In genomic region chr6:5130135-5130866, GRCh38 we compare ENCODE assay signal across 18 cellular contexts. TPM values are rescaled to one million over a fixed set of nuclear protein-coding genes. Genes with fewer than 3 reads are reported as not detected.
"Had no signal": no experiment of that assay in that cellular context is flagged by ENCODE, and none has a peak within 500 bp of the region (broad histone marks: within the 10 kb centered on the region; RNA-seq: fewer than 3 reads in every experiment).

No MANE protein-coding gene starts in this region.

- H3K4me3 ChIP-seq: gastroesophageal sphincter, heart right ventricle, lung, mucosa of descending colon, right atrium auricular region, upper lobe of right lung had no signal

- DNase-seq: activated CD4-positive, alpha-beta T cell treated with anti-CD3 and anti-CD28 coated beads, Interleukin-2, amount 10 ng/mL, durations not matched to agents 7 days and 5 days; activated naive CD8-positive, alpha-beta T cell treated with anti-CD3 and anti-CD28 coated beads, Interleukin-2, amount 10 ng/mL, durations not matched to agents 7 days and 5 days; brain microvascular endothelial cell; erythroblast; heart right ventricle; left colon; mucosa of descending colon; naive thymus-derived CD8-positive, alpha-beta T cell; occipital lobe; stimulated activated CD4-positive, alpha-beta T cell treated with anti-CD3 and anti-CD28 coated beads, Interleukin-15, amount 100 ng/mL, for 24 hours; stimulated activated CD4-positive, alpha-beta T cell treated with anti-CD3 and anti-CD28 coated beads, Interleukin-4, amount 100 ng/mL, for 24 hours; stimulated activated naive CD4-positive, alpha-beta T cell treated with Interleukin-2 at 50 U/mL for 16 hours; upper lobe of right lung had no signal

- H3K36me3 ChIP-seq: brain microvascular endothelial cell, gastroesophageal sphincter, heart right ventricle, right atrium auricular region, upper lobe of right lung had no signal

- H3K4me3 Mint-ChIP-seq: activated CD4-positive, alpha-beta T cell treated with anti-CD3 and anti-CD28 coated beads, Interleukin-2, amount 10 ng/mL, durations not matched to agents 7 days and 5 days; activated naive CD8-positive, alpha-beta T cell treated with anti-CD3 and anti-CD28 coated beads, Interleukin-2, amount 10 ng/mL, durations not matched to agents 7 days and 5 days; activated T-helper 1 cell treated with anti-CD3 and anti-CD28 coated beads, Interleukin-12 subunit alpha, Interleukin-12 subunit beta, Interleukin-2, Interleukin-4 antibody, amounts not matched to agents 30 ng/mL and 10 ng/mL and 1 ng/mL, durations not matched to agents 14 hours and 24 hours and 36 hours; naive thymus-derived CD8-positive, alpha-beta T cell; T-helper 2 cell treated with Interferon-gamma antibody and Interleukin-4, amounts not matched to agents 5 μg/mL and 100 μg/mL, for 36 hours had no signal

- H3K27me3 Mint-ChIP-seq: activated CD4-positive, alpha-beta T cell treated with anti-CD3 and anti-CD28 coated beads, Interleukin-2, amount 10 ng/mL, durations not matched to agents 7 days and 5 days; activated naive CD8-positive, alpha-beta T cell treated with anti-CD3 and anti-CD28 coated beads, Interleukin-2, amount 10 ng/mL, durations not matched to agents 7 days and 5 days; naive thymus-derived CD8-positive, alpha-beta T cell had no signal

- H3K36me3 Mint-ChIP-seq: activated naive CD8-positive, alpha-beta T cell treated with anti-CD3 and anti-CD28 coated beads, Interleukin-2, amount 10 ng/mL, durations not matched to agents 7 days and 5 days had no signal

- H3K9me3 ChIP-seq: gastroesophageal sphincter, heart right ventricle, mucosa of descending colon, right atrium auricular region, upper lobe of right lung had no signal

- H3K27ac ChIP-seq: brain microvascular endothelial cell, gastroesophageal sphincter, right atrium auricular region, upper lobe of right lung had no signal

- H3K27ac Mint-ChIP-seq: activated CD4-positive, alpha-beta T cell treated with anti-CD3 and anti-CD28 coated beads, Interleukin-2, amount 10 ng/mL, durations not matched to agents 7 days and 5 days; activated naive CD8-positive, alpha-beta T cell treated with anti-CD3 and anti-CD28 coated beads, Interleukin-2, amount 10 ng/mL, durations not matched to agents 7 days and 5 days; activated T-helper 1 cell treated with anti-CD3 and anti-CD28 coated beads, Interleukin-12 subunit alpha, Interleukin-12 subunit beta, Interleukin-2, Interleukin-4 antibody, amounts not matched to agents 30 ng/mL and 10 ng/mL and 1 ng/mL, durations not matched to agents 14 hours and 24 hours and 36 hours; T-helper 2 cell treated with Interferon-gamma antibody and Interleukin-4, amounts not matched to agents 5 μg/mL and 100 μg/mL, for 36 hours had no signal

- H3K9me3 Mint-ChIP-seq: activated CD4-positive, alpha-beta T cell treated with anti-CD3 and anti-CD28 coated beads, Interleukin-2, amount 10 ng/mL, durations not matched to agents 7 days and 5 days; activated naive CD8-positive, alpha-beta T cell treated with anti-CD3 and anti-CD28 coated beads, Interleukin-2, amount 10 ng/mL, durations not matched to agents 7 days and 5 days; activated T-helper 1 cell treated with anti-CD3 and anti-CD28 coated beads, Interleukin-12 subunit alpha, Interleukin-12 subunit beta, Interleukin-2, Interleukin-4 antibody, amounts not matched to agents 30 ng/mL and 10 ng/mL and 1 ng/mL, durations not matched to agents 14 hours and 24 hours and 36 hours; naive thymus-derived CD8-positive, alpha-beta T cell; T-helper 2 cell treated with Interferon-gamma antibody and Interleukin-4, amounts not matched to agents 5 μg/mL and 100 μg/mL, for 36 hours had no signal

- ATAC-seq: gastroesophageal sphincter; heart right ventricle; left colon; mucosa of descending colon; naive thymus-derived CD8-positive, alpha-beta T cell; upper lobe of right lung had no signal

- H3K27me3 ChIP-seq: brain microvascular endothelial cell, gastroesophageal sphincter, heart right ventricle, right atrium auricular region, upper lobe of right lung had no signal

RNA-seq across cellular contexts. Expression of gene PPP1R3G, which starts 45.2 kb away (rescaled TPM):
- total RNA-seq: activated T-helper 1 cell treated with anti-CD3 and anti-CD28 coated beads, Interleukin-12 subunit alpha, Interleukin-12 subunit beta, Interleukin-2, Interleukin-4 antibody, amounts not matched to agents 30 ng/mL and 10 ng/mL and 1 ng/mL, durations not matched to agents 14 hours and 24 hours and 36 hours had no signal
- polyA plus RNA-seq: naive thymus-derived CD8-positive, alpha-beta T cell had no signal
